In genomic region chr5:57003576-57003975, GRCh38 we compare ENCODE assay signal across 6 cellular contexts. TPM values are rescaled to one million over a fixed set of nuclear protein-coding genes. Genes with fewer than 3 reads are reported as not detected.
DNase-seq lines count a peak whose midpoint lies in the region; ATAC-seq and TF ChIP-seq lines count a peak whose summit lies in the region.
"Not testable (repeated sequence)": the region's sequence is repeated elsewhere in the genome, so short reads cannot be mapped to it uniquely, and the experiment has no call there.

No MANE protein-coding gene starts in this region.

- not testable (repeated sequence) for H3K27me3 ChIP-seq in PC-9 (ENCODE audit: insufficient read depth, low read depth); endodermal cell (ENCODE audit: control insufficient read depth, insufficient read depth, low read length, poor library complexity, severe bottlenecking)

- not testable (repeated sequence) for H4K20me1 ChIP-seq in PC-9 (ENCODE audit: insufficient read depth)

- not testable (repeated sequence) for H3K9me3 ChIP-seq in PC-9 (ENCODE audit: insufficient read depth, low read depth); endodermal cell (ENCODE audit: control insufficient read depth, low read length)

- not testable (repeated sequence) for TF ChIP-seq CTCF in Calu3 (IDR thresholded peaks at IDR 0.05; ENCODE audit: unreplicated experiment); PC-9 (conservative IDR thresholded peaks at IDR 0.05); endodermal cell (conservative IDR thresholded peaks at IDR 0.05); nephron progenitor cell (IDR thresholded peaks at IDR 0.05); progenitor cell of endocrine pancreas (IDR thresholded peaks at IDR 0.05; ENCODE audit: unreplicated experiment)

- not testable (repeated sequence) for H3K9me2 ChIP-seq in PC-9 (ENCODE audit: insufficient read depth)

- H3K4me1 ChIP-seq in PC-9 (replicated peaks; ENCODE audit: insufficient read depth): peaks cover 44% of the 10 kb centered on the region
- not testable (repeated sequence) for H3K4me1 ChIP-seq in endodermal cell (ENCODE audit: control insufficient read depth, insufficient read depth, low read length)

- not testable (repeated sequence) for H3K36me3 Mint-ChIP-seq in Calu3 (ENCODE audit: insufficient read depth, unreplicated experiment); endodermal cell (ENCODE audit: low read depth); nephron progenitor cell (ENCODE audit: low read depth); progenitor cell of endocrine pancreas (ENCODE audit: insufficient read depth)

- not testable (repeated sequence) for H3K27me3 Mint-ChIP-seq in Calu3 (ENCODE audit: unreplicated experiment); endodermal cell (ENCODE audit: insufficient read depth); progenitor cell of endocrine pancreas
- peaks cover 13% of the 10 kb centered on the region for H3K27me3 Mint-ChIP-seq in nephron progenitor cell (ENCODE audit: low read depth, poor library complexity)

- not testable (repeated sequence) for H3K9me3 Mint-ChIP-seq in Calu3 (ENCODE audit: low read depth, unreplicated experiment); endodermal cell; nephron progenitor cell; progenitor cell of endocrine pancreas (ENCODE audit: low read depth)

- ATAC-seq in left colon: peak; percentile 69

- peak; percentile 8 for DNase-seq in Calu3
- DNase-seq in PC-9: peak in 1 of 2 experiments; percentile 75
- DNase-seq in endodermal cell; nephron progenitor cell; progenitor cell of endocrine pancreas (ENCODE audit: low spot score, unreplicated experiment): not testable (repeated sequence)
- peak in 1 of 2 donors; percentile 13 for DNase-seq in left colon

- peak overlapping the region; percentile 51 for H3K4me2 ChIP-seq in PC-9

- CTCF ChIA-PET in Calu3 (lab: Charles Lee): interaction anchor here (0.6 kb wide), 2 partner anchors 33 to 675 kb away, joined by 3 to 5 read pairs; no protein-coding TSS in a partner anchor
- CTCF ChIA-PET in PC-9 (lab: Charles Lee): not testable (repeated sequence)

- H3K4me3 ChIP-seq in PC-9; endodermal cell (ENCODE audit: low read length): not testable (repeated sequence)

- not testable (repeated sequence) for H3K79me2 ChIP-seq in PC-9 (ENCODE audit: low read depth)

- H3K4me1 Mint-ChIP-seq in Calu3 (ENCODE audit: low read depth, unreplicated experiment): peaks cover 41% of the 10 kb centered on the region
- H3K4me1 Mint-ChIP-seq in endodermal cell; nephron progenitor cell; progenitor cell of endocrine pancreas (ENCODE audit: low read depth): not testable (repeated sequence)

- not testable (repeated sequence) for H3K9ac ChIP-seq in endodermal cell (ENCODE audit: extremely low read depth, low read length, poor library complexity, severe bottlenecking)

- BruUV-seq in Calu3 (replicated peaks; lab: Mats Ljungman, UMichigan); PC-9 (replicated peaks; lab: Mats Ljungman, UMichigan): not testable (repeated sequence)

- H3F3A ChIP-seq in PC-9 (ENCODE audit: insufficient read depth, low read depth): peaks cover 40% of the 10 kb centered on the region

- H3K27ac Mint-ChIP-seq in Calu3 (ENCODE audit: unreplicated experiment): peak overlapping the region; percentile 38
- H3K27ac Mint-ChIP-seq in endodermal cell: peak overlapping the region; percentile 65
- peak overlapping the region; percentile 2 for H3K27ac Mint-ChIP-seq in nephron progenitor cell
- peak overlapping the region; percentile 23 for H3K27ac Mint-ChIP-seq in progenitor cell of endocrine pancreas

- intact Hi-C loops in Calu3 (cut with micrococcal nuclease; ENCODE audit: unreplicated experiment): loop anchor here (5.0 kb wide), 1 partner anchor 34 kb away; no protein-coding TSS in a partner anchor
- intact Hi-C loops in PC-9 (cut with micrococcal nuclease; ENCODE audit: unreplicated experiment); left colon (cut with DNase I, micrococcal nuclease): not testable (repeated sequence)

- 95 to 98% methylated on average over 5 of the region's 5 CpGs for WGBS in endodermal cell (ENCODE audit: insufficient coverage in 1 of 2, insufficient read length in 1 of 2), 2 experiments

- POLR2A ChIA-PET in PC-9 (lab: Charles Lee; ENCODE audit: unreplicated experiment): not testable (repeated sequence)

- H3K4me3 Mint-ChIP-seq in Calu3 (ENCODE audit: low read depth, unreplicated experiment); endodermal cell; nephron progenitor cell; progenitor cell of endocrine pancreas (ENCODE audit: low read depth): not testable (repeated sequence)

- not testable (repeated sequence) for H3K36me3 ChIP-seq in PC-9 (ENCODE audit: low read depth); endodermal cell (ENCODE audit: control insufficient read depth, insufficient read depth, low read length)

- peak overlapping the region; percentile 74 for H3K27ac ChIP-seq in PC-9
- H3K27ac ChIP-seq in endodermal cell (ENCODE audit: low read depth, low read length): not testable (repeated sequence)

- H2AFZ ChIP-seq in PC-9: not testable (repeated sequence)

RNA-seq across cellular contexts. Expression of gene MIER3, which starts 51.7 kb away (rescaled TPM):
- total RNA-seq in Calu3 (2022) (24.1 and 26.3 TPM in 2 replicates), PC-9 (2021) (16.4 and 17.3 TPM in 2 replicates), endodermal cell (10 to 100 TPM; 48.3 to 51.8 TPM), left colon (100 to 1,000 TPM in 1 of 2 donors, 10 to 100 TPM in 1; 84.1 to 170 TPM), progenitor cell of endocrine pancreas (45.5 and 47.4 TPM in 2 replicates)
- polyA plus RNA-seq in endodermal cell (2013, experiment 1 of 2): 20.0 TPM
- polyA plus RNA-seq in endodermal cell (2013, experiment 2 of 2): 19.1 TPM

Comparison
In these comparisons a context has a peak if more than half of its experiments do, and no peak if none do; other contexts are left out.
1. H3K27ac Mint-ChIP-seq: peak in every context shown above with its lines; median percentile 65 in endodermal cell; 38 in Calu3; 23 in progenitor cell of endocrine pancreas; 2 in nephron progenitor cell.